Comparison of ENCODE assay signal across 18 cellular contexts in the genomic region with DNA sequence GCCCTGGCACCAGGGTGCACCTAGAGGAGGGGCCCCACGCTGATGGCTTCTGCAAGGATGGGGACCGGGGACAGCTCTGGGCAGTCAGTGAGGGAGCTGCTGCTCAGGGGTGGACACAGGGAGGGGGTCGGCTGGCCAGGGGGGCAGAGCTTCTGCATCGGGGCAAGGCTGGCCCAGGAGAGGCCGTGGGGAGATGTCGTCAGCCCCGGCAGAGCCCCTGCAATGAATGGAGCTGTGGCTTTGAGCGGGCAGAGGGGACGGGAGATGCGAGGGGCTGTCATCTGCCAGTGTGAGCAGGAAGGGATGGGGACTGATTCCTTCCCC. TPM values are rescaled to one million over a fixed set of nuclear protein-coding genes. Genes with fewer than 3 reads are reported as not detected.
DNase-seq lines count a peak whose midpoint lies in the region; ATAC-seq and TF ChIP-seq lines count a peak whose summit lies in the region.
"Had no signal": no experiment of that assay in that cellular context is flagged by ENCODE, and none has a peak within 500 bp of the region (broad histone marks: within the 10 kb centered on the region; RNA-seq: fewer than 3 reads in every experiment).

No MANE protein-coding gene starts in this region.

- intact Hi-C loops in ascending aorta (cut with DNase I): no loop called here

- TF ChIP-seq CTCF in neutrophil (IDR thresholded peaks at IDR 0.05) (no peak), ascending aorta (IDR thresholded peaks at IDR 0.05) (no peak)

- H3K4me1 ChIP-seq in neutrophil (ENCODE audit: control insufficient read depth in 1 of 2, insufficient read depth in 1 of 2, low read depth in 1 of 2, low read length in 1 of 2) (peaks cover 44 to 51% of the 10 kb centered on the region in 2 experiments), ascending aorta (peaks cover 13 to 19% of the 10 kb centered on the region in 2 donors)
- H3K4me1 ChIP-seq: SJCRH30 had no signal

- no peak for ATAC-seq in stimulated activated naive CD8-positive, alpha-beta T cell treated with anti-CD3 and anti-CD28 coated beads, Interleukin-15, amount 100 ng/mL, for 72 hours
- no peak for ATAC-seq in stimulated activated naive CD8-positive, alpha-beta T cell treated with anti-CD3 and anti-CD28 coated beads, Interleukin-15, Interleukin-2, amounts not matched to agents 100 U/mL and 50 U/mL, for 24 hours
- no peak for ATAC-seq in activated naive CD8-positive, alpha-beta T cell treated with anti-CD3 and anti-CD28 coated beads, Interleukin-2, amount 10 ng/mL, durations not matched to agents 7 days and 5 days (ENCODE audit: low read depth)
- no peak for ATAC-seq in GM18511 (IDR thresholded peaks at IDR 0.05; ENCODE audit: unreplicated experiment)
- no peak for ATAC-seq in HG03095 (IDR thresholded peaks at IDR 0.05; ENCODE audit: unreplicated experiment)

- peaks cover 33% of the 10 kb centered on the region for H3K4me1 Mint-ChIP-seq in stimulated activated naive CD8-positive, alpha-beta T cell treated with anti-CD3 and anti-CD28 coated beads, Interleukin-15, amount 100 ng/mL, for 72 hours
- peaks cover 15% of the 10 kb centered on the region for H3K4me1 Mint-ChIP-seq in activated naive CD8-positive, alpha-beta T cell treated with anti-CD3 and anti-CD28 coated beads, Interleukin-2, amount 10 ng/mL, durations not matched to agents 7 days and 5 days

- H3K27ac Mint-ChIP-seq in stimulated activated naive CD8-positive, alpha-beta T cell treated with anti-CD3 and anti-CD28 coated beads, Interleukin-15, amount 100 ng/mL, for 72 hours: peak overlapping the region; percentile 78 to 84
- peak overlapping the region; percentile 45 for H3K27ac Mint-ChIP-seq in activated naive CD8-positive, alpha-beta T cell treated with anti-CD3 and anti-CD28 coated beads, Interleukin-2, amount 10 ng/mL, durations not matched to agents 7 days and 5 days

- H3K9me3 Mint-ChIP-seq in stimulated activated naive CD8-positive, alpha-beta T cell treated with anti-CD3 and anti-CD28 coated beads, Interleukin-15, amount 100 ng/mL, for 72 hours: no peaks in the 10 kb centered on the region
- H3K9me3 Mint-ChIP-seq in activated naive CD8-positive, alpha-beta T cell treated with anti-CD3 and anti-CD28 coated beads, Interleukin-2, amount 10 ng/mL, durations not matched to agents 7 days and 5 days: no peaks in the 10 kb centered on the region
- H3K9me3 Mint-ChIP-seq: CD8-positive, alpha-beta memory T cell had no signal

- H3K36me3 Mint-ChIP-seq in activated naive CD8-positive, alpha-beta T cell treated with anti-CD3 and anti-CD28 coated beads, Interleukin-2, amount 10 ng/mL, durations not matched to agents 7 days and 5 days: peaks cover under 1% of the 10 kb centered on the region

- no peaks in the 10 kb centered on the region for H3K27me3 Mint-ChIP-seq in stimulated activated naive CD8-positive, alpha-beta T cell treated with anti-CD3 and anti-CD28 coated beads, Interleukin-15, amount 100 ng/mL, for 72 hours
- no peaks in the 10 kb centered on the region for H3K27me3 Mint-ChIP-seq in activated naive CD8-positive, alpha-beta T cell treated with anti-CD3 and anti-CD28 coated beads, Interleukin-2, amount 10 ng/mL, durations not matched to agents 7 days and 5 days
- H3K27me3 Mint-ChIP-seq: CD8-positive, alpha-beta memory T cell had no signal

- no peak overlapping the region for H3K4me3 Mint-ChIP-seq in stimulated activated naive CD8-positive, alpha-beta T cell treated with anti-CD3 and anti-CD28 coated beads, Interleukin-15, amount 100 ng/mL, for 72 hours
- H3K4me3 Mint-ChIP-seq in activated naive CD8-positive, alpha-beta T cell treated with anti-CD3 and anti-CD28 coated beads, Interleukin-2, amount 10 ng/mL, durations not matched to agents 7 days and 5 days: no peak overlapping the region
- H3K4me3 Mint-ChIP-seq: CD8-positive, alpha-beta memory T cell had no signal

- DNase-seq in stimulated activated naive CD8-positive, alpha-beta T cell treated with anti-CD3 and anti-CD28 coated beads, Interleukin-15, amount 100 ng/mL, for 72 hours: no peak
- no peak for DNase-seq in stimulated activated naive CD8-positive, alpha-beta T cell treated with anti-CD3 and anti-CD28 coated beads, Interleukin-15, Interleukin-2, amounts not matched to agents 100 U/mL and 50 U/mL, for 24 hours
- DNase-seq in activated naive CD8-positive, alpha-beta T cell treated with anti-CD3 and anti-CD28 coated beads, Interleukin-2, amount 10 ng/mL, durations not matched to agents 7 days and 5 days: no peak
- DNase-seq in ascending aorta (ENCODE audit: low spot score in 2 of 2) (no peak), NCI-H82 treated with DMSO at 0.1 percent for 48 hours (lab: John Stamatoyannopoulos, UW; ENCODE audit: unreplicated experiment) (no peak)
- DNase-seq: CD8-positive, alpha-beta memory T cell; DMS79; GOT3; MV-4-11; NCI-H1417 treated with DMSO at 0.1 percent for 48 hours; NCI-H187 treated with DMSO at 0.1 percent for 48 hours; NCI-H226; NCI-H524; SJCRH30 had no signal

- H3K9me3 ChIP-seq in neutrophil: no peaks in the 10 kb centered on the region
- H3K9me3 ChIP-seq in ascending aorta: no peaks in the 10 kb centered on the region
- H3K9me3 ChIP-seq: SJCRH30 had no signal

- H3K27me3 ChIP-seq in neutrophil (no peaks in the 10 kb centered on the region), ascending aorta (no peaks in the 10 kb centered on the region)
- H3K27me3 ChIP-seq: SJCRH30 had no signal

- POLR2A ChIA-PET in activated naive CD8-positive, alpha-beta T cell treated with anti-CD3 and anti-CD28 coated beads, Interleukin-2, amount 10 ng/mL, durations not matched to agents 7 days and 5 days (lab: Charles Lee): no interaction called here

- H3K4me3 ChIP-seq in neutrophil (ENCODE audit: low read depth in 1 of 2, low read length in 1 of 2): no peak overlapping the region
- H3K4me3 ChIP-seq in ascending aorta: no peak overlapping the region
- H3K4me3 ChIP-seq: SJCRH30 had no signal

- H3K27ac ChIP-seq in neutrophil (peak overlapping the region; percentile 15), ascending aorta (no peak overlapping the region)
- H3K27ac ChIP-seq: KMS-11, SJCRH30 had no signal

- H3K36me3 ChIP-seq in neutrophil (no peaks in the 10 kb centered on the region), ascending aorta (peaks cover 2 to 33% of the 10 kb centered on the region in 2 donors)

RNA-seq across cellular contexts. Expression of a gene that starts 31.8 kb away (rescaled TPM):
- 10 to 100 TPM; 44.2 to 44.3 TPM for total RNA-seq in activated naive CD8-positive, alpha-beta T cell treated with anti-CD3 and anti-CD28 coated beads, Interleukin-2, amount 10 ng/mL, durations not matched to agents 7 days and 5 days
- total RNA-seq in ascending aorta: 0.75 TPM

RNA-seq across cellular contexts. Expression of a gene that starts 50.9 kb away (rescaled TPM):
- 100 to 1,000 TPM; 416 to 452 TPM for total RNA-seq in activated naive CD8-positive, alpha-beta T cell treated with anti-CD3 and anti-CD28 coated beads, Interleukin-2, amount 10 ng/mL, durations not matched to agents 7 days and 5 days
- 65.5 TPM for total RNA-seq in ascending aorta

Comparison
In these comparisons a context has a peak if more than half of its experiments do, and no peak if none do; other contexts are left out.
1. RNA of a gene that starts 31.8 kb away (total RNA-seq): 44.2 to 44.3 TPM in activated naive CD8-positive, alpha-beta T cell treated with anti-CD3 and anti-CD28 coated beads, Interleukin-2, amount 10 ng/mL, durations not matched to agents 7 days and 5 days; 0.75 TPM in ascending aorta (single experiment); every median in the first group is over 10 times any median in the second.